9 cellular contexts compared by ENCODE assay signal in the genomic region with DNA sequence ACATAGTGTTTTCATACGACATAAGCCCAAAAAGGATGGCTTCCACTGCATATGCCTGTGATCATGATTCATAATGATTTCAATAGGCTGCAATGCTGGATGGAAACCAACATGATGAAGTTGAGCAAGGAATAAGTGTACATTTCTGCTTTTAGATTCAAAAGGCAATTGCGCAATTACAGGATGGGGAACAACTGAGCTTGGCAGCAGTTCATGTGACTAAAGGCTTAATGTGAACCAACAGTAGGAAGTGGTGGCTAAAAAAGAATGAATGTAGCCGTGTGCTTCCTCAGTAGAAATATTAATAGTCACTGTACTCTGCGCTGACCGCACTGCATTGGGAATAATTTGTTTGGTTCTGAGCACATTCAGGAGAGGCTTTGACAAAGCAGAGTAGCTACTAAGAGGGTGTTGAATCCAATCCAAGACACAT. TPM values are rescaled to one million over a fixed set of nuclear protein-coding genes. Genes with fewer than 3 reads are reported as not detected.
A peak's percentile ranks its signal among the peaks of the same experiment; 100 is the strongest.
DNase-seq lines count a peak whose midpoint lies in the region; ATAC-seq and TF ChIP-seq lines count a peak whose summit lies in the region.
"Had no signal": no experiment of that assay in that cellular context is flagged by ENCODE, and none has a peak within 500 bp of the region (broad histone marks: within the 10 kb centered on the region; RNA-seq: fewer than 3 reads in every experiment).

No MANE protein-coding gene starts in this region.

- peak overlapping the region; percentile 68 to 75 for H3K27ac ChIP-seq in breast epithelium
- H3K27ac ChIP-seq in aorta (ENCODE audit: low read depth in 1 of 2, low read length in 2 of 2) = no peak overlapping the region

- H3K36me3 ChIP-seq in breast epithelium (no peaks in the 10 kb centered on the region), aorta (ENCODE audit: control insufficient read depth in 1 of 2, insufficient read depth in 2 of 2, low read length in 1 of 2) (no peaks in the 10 kb centered on the region)

- H3K4me3 ChIP-seq in breast epithelium = no peak overlapping the region
- no peak overlapping the region for H3K4me3 ChIP-seq in lower leg skin (ENCODE audit: low read depth, poor library complexity, severe bottlenecking)
- no peak overlapping the region for H3K4me3 ChIP-seq in aorta (ENCODE audit: low read length in 2 of 2)

- H3K27ac Mint-ChIP-seq in activated naive CD8-positive, alpha-beta T cell treated with anti-CD3 and anti-CD28 coated beads, Interleukin-2, amount 50 U/mL, for 24 hours = no peak overlapping the region

- no peak for TF ChIP-seq POLR2A in breast epithelium (IDR thresholded peaks at IDR 0.05)
- no peak for TF ChIP-seq POLR2A in lower leg skin (IDR thresholded peaks at IDR 0.05)

- H3K4me1 ChIP-seq in breast epithelium (peaks cover 5 to 9% of the 10 kb centered on the region in 2 donors), aorta (ENCODE audit: control insufficient read depth in 1 of 2, insufficient read depth in 2 of 2, low read length in 2 of 2) (peaks cover 0 to 4% of the 10 kb centered on the region in 2 donors)

- no peak overlapping the region for H3K4me3 Mint-ChIP-seq in activated naive CD8-positive, alpha-beta T cell treated with anti-CD3 and anti-CD28 coated beads, Interleukin-2, amount 50 U/mL, for 24 hours

- WGBS in lower leg skin, 2 donors = 3 to 7% methylated on average over 5 of the region's 5 CpGs
- 18 to 24% methylated on average over 5 of the region's 5 CpGs for WGBS in aorta, 2 donors

- H3K36me3 Mint-ChIP-seq in activated naive CD8-positive, alpha-beta T cell treated with anti-CD3 and anti-CD28 coated beads, Interleukin-2, amount 50 U/mL, for 24 hours (ENCODE audit: low read depth) = no peaks in the 10 kb centered on the region

- no peaks in the 10 kb centered on the region for H3K4me1 Mint-ChIP-seq in activated naive CD8-positive, alpha-beta T cell treated with anti-CD3 and anti-CD28 coated beads, Interleukin-2, amount 50 U/mL, for 24 hours

- H3K27me3 ChIP-seq in breast epithelium (no peaks in the 10 kb centered on the region), aorta (ENCODE audit: control insufficient read depth in 1 of 2, insufficient read depth in 2 of 2, low read length in 1 of 2) (no peaks in the 10 kb centered on the region)

- H3K27me3 Mint-ChIP-seq in activated naive CD8-positive, alpha-beta T cell treated with anti-CD3 and anti-CD28 coated beads, Interleukin-2, amount 50 U/mL, for 24 hours = peaks cover 9% of the 10 kb centered on the region

- TF ChIP-seq CTCF in breast epithelium (IDR thresholded peaks at IDR 0.05) (no peak), lower leg skin (IDR thresholded peaks at IDR 0.05) (no peak)

- no peak for DNase-seq in Right ventricle myocardium inferior (ENCODE audit: missing footprints)
- no peak for DNase-seq in cardiac septum (ENCODE audit: low spot score)
- DNase-seq in breast epithelium (ENCODE audit: low spot score in 2 of 2) = peak in 1 of 2 donors; percentile 84
- DNase-seq in lower leg skin (ENCODE audit: low spot score in 2 of 2) = peak; percentile 88 to 91
- peak in 1 of 2 donors; percentile 70 for DNase-seq in aorta
- no peak for DNase-seq in activated naive CD8-positive, alpha-beta T cell treated with anti-CD3 and anti-CD28 coated beads, Interleukin-2, amount 50 U/mL, for 24 hours

- ATAC-seq in Right ventricle myocardium inferior = peak; percentile 93
- peak; percentile 91 for ATAC-seq in aorta (ENCODE audit: low FRiP score)
- ATAC-seq in HG03460 (IDR thresholded peaks at IDR 0.05; ENCODE audit: unreplicated experiment) = no peak
- no peak for ATAC-seq in activated naive CD8-positive, alpha-beta T cell treated with anti-CD3 and anti-CD28 coated beads, Interleukin-2, amount 50 U/mL, for 24 hours
- no peak for ATAC-seq in HG02840 (IDR thresholded peaks at IDR 0.05; ENCODE audit: low FRiP score, unreplicated experiment)

- intact Hi-C loops in Right ventricle myocardium inferior (cut with DNase I) (loop anchor here (5.0 kb wide), 1 partner anchor 50 kb away; the partner anchor contains the start of gene SLC1A3), cardiac septum (cut with DNase I) (no loop called here), breast epithelium (cut with DNase I; ENCODE audit: low total_unique reads) (no loop called here), lower leg skin (cut with DNase I; ENCODE audit: low total_unique reads) (no loop called here), aorta (cut with DNase I) (no loop called here)

- H3K9me3 Mint-ChIP-seq in activated naive CD8-positive, alpha-beta T cell treated with anti-CD3 and anti-CD28 coated beads, Interleukin-2, amount 50 U/mL, for 24 hours = no peaks in the 10 kb centered on the region

- H3K9me3 ChIP-seq in breast epithelium (no peaks in the 10 kb centered on the region), aorta (ENCODE audit: control insufficient read depth, low read length) (no peaks in the 10 kb centered on the region)

RNA-seq across cellular contexts. Expression of gene SLC1A3, which starts 51.2 kb away (rescaled TPM):
- total RNA-seq in Right ventricle myocardium inferior (95.4 TPM), cardiac septum (53.0 TPM), breast epithelium (100 to 1,000 TPM in 1 of 3 donors, 10 to 100 TPM in 2; 29.8 to 122 (median 87.5) TPM), lower leg skin (10 to 100 TPM; 10.1 to 17.7 (median 12.9) TPM), aorta (10 to 100 TPM; 12.4 to 23.5 TPM)
- polyA plus RNA-seq in aorta = 10 to 100 TPM in 1 of 2 donors, under 1 TPM in 1; 0.61 to 19.9 TPM
- total RNA-seq: T-helper 1 cell treated with Interleukin-12 subunit alpha and Interleukin-12 subunit beta and Interleukin-4 antibody, amounts not matched to agents 30 ng/mL and 1 ng/mL, for 36 hours had no signal

Comparison
In these comparisons a context has a peak if more than half of its experiments do, and no peak if none do; other contexts are left out.
1. ATAC-seq: peak in Right ventricle myocardium inferior (single experiment) and aorta (single experiment); none in HG03460 (single experiment), activated naive CD8-positive, alpha-beta T cell treated with anti-CD3 and anti-CD28 coated beads, Interleukin-2, amount 50 U/mL, for 24 hours (single experiment) and HG02840 (single experiment).
2. DNase-seq: peak in lower leg skin (2 of 2); none in Right ventricle myocardium inferior (single experiment), cardiac septum (single experiment) and activated naive CD8-positive, alpha-beta T cell treated with anti-CD3 and anti-CD28 coated beads, Interleukin-2, amount 50 U/mL, for 24 hours (single experiment).
3. H3K27ac ChIP-seq: peak in breast epithelium (2 of 2); none in aorta (0 of 2).